Comparison of ENCODE assay signal across 8 cellular contexts in genomic region chr1:203290261-203291089, GRCh38. TPM values are rescaled to one million over a fixed set of nuclear protein-coding genes. Genes with fewer than 3 reads are reported as not detected.
A peak's percentile ranks its signal among the peaks of the same experiment; 100 is the strongest.
DNase-seq lines count a peak whose midpoint lies in the region; ATAC-seq lines count a peak whose summit lies in the region.

No MANE protein-coding gene starts in this region.

- no peaks in the 10 kb centered on the region for H3K27me3 Mint-ChIP-seq in effector memory CD8-positive, alpha-beta T cell

- H3K9me3 Mint-ChIP-seq in effector memory CD8-positive, alpha-beta T cell = no peaks in the 10 kb centered on the region

- ATAC-seq in GM18861 (IDR thresholded peaks at IDR 0.05; ENCODE audit: unreplicated experiment) = peak; percentile 34
- peak; percentile 35 for ATAC-seq in HG03097 (IDR thresholded peaks at IDR 0.05; ENCODE audit: low FRiP score, unreplicated experiment)
- peak; percentile 59 for ATAC-seq in effector memory CD8-positive, alpha-beta T cell (replicated peaks)

- H3K4me1 Mint-ChIP-seq in effector memory CD8-positive, alpha-beta T cell (ENCODE audit: low read depth in 2 of 2) = peaks cover 57 to 59% of the 10 kb centered on the region in 2 donors

- DNase-seq in NCI-H446 treated with DMSO at 0.1 percent for 48 hours (lab: John Stamatoyannopoulos, UW) (peak; percentile 93), mesenteric fat pad (ENCODE audit: low spot score) (peak; percentile 99), SKM-1 treated with dmso at 0.1 percent for 144 hours (lab: John Stamatoyannopoulos, UW; ENCODE audit: unreplicated experiment) (no peak)
- DNase-seq in activated CD8-positive, alpha-beta memory T cell treated with anti-CD3 and anti-CD28 coated beads, Interleukin-2, amount 50 U/mL, for 1 hour (ENCODE audit: extremely low read depth) = peak; percentile 97
- peak; percentile 96 to 98 (median 97) for DNase-seq in effector memory CD8-positive, alpha-beta T cell
- DNase-seq in stimulated activated CD8-positive, alpha-beta memory T cell treated with anti-CD3 and anti-CD28 coated beads, Interleukin-12 subunit alpha, Interleukin-12 subunit beta, amount 100 ng/mL, for 24 hours (ENCODE audit: extremely low read depth) = peak; percentile 90

- peak overlapping the region; percentile 99 for H3K27ac Mint-ChIP-seq in effector memory CD8-positive, alpha-beta T cell

- H3K4me3 Mint-ChIP-seq in effector memory CD8-positive, alpha-beta T cell = peak overlapping the region; percentile 73 to 83

- peaks cover 38% of the 10 kb centered on the region for H3K36me3 Mint-ChIP-seq in effector memory CD8-positive, alpha-beta T cell (ENCODE audit: insufficient read depth)

RNA-seq across cellular contexts. Expression of gene BTG2, which starts 14.8 kb away (rescaled TPM):
- total RNA-seq in mesenteric fat pad = 178 TPM
